In the genomic region with DNA sequence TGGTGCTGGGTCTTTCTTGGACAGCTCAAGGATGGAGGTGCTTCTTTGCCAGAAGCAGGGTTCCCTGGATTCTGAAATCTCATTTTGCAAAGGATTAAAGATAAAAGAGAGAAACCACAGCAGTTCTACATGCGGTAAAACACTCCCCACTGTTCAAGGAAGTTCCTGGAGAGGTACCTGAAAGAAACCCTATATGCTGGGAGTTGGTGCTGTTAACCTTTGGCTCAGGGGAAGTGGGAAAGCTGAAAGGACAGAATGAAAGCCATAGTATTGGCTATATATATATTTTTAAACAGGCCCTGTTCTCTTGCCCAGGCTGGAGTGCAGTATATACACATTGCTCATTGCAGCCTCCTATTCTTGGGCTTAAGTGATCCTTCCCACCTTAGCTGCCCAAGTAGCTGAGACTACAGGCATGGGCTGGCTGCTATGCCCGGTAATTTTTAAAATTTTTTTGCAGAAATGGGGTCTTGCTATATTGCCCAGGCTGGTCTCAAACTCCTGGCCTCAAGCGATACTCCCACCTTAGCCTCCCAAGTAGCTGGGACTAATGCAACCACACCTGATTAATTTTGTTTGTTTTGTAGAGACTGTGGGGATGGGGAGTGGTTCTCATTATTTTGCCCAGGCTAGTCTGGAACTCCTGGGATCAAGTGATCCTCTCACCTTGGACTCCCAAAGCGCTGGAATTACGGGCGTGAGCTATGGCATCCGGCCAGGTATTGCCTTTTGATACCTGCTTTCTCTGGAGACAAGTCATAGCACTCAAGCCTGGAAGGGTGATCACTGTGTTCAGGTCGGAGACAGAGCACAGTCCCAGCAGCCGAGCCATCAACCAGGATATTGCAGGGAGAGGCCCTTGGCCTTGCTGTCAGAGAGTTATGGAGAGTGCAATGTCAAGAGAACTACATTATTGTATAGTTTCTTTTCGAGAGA, we compare ENCODE assay signal across 20 cellular contexts. TPM values are rescaled to one million over a fixed set of nuclear protein-coding genes. Genes with fewer than 3 reads are reported as not detected.
DNase-seq lines count a peak whose midpoint lies in the region; ATAC-seq and TF ChIP-seq lines count a peak whose summit lies in the region.
"Had no signal": no experiment of that assay in that cellular context is flagged by ENCODE, and none has a peak within 500 bp of the region (broad histone marks: within the 10 kb centered on the region; RNA-seq: fewer than 3 reads in every experiment).

No MANE protein-coding gene starts in this region.

- peaks cover 3% of the 10 kb centered on the region for H3K36me3 Mint-ChIP-seq in WTC11

- peak; percentile 27 for DNase-seq in NCI-H2107 treated with DMSO at 0.1 percent for 48 hours (lab: John Stamatoyannopoulos, UW; ENCODE audit: unreplicated experiment)
- DNase-seq in NCI-H2107 (lab: John Stamatoyannopoulos, UW), result no peak
- DNase-seq in Karpas-422, result no peak
- DNase-seq in WTC11 (ENCODE audit: low spot score), result no peak
- peak; percentile 71 for DNase-seq in mucosa of gallbladder (ENCODE audit: low spot score)
- DNase-seq: effector memory CD4-positive, alpha-beta T cell; GOT3; hippocampal formation; kidney glomerular epithelial cell; NCI-H2171; SHP77 treated with DMSO at 0.1 percent for 48 hours; stimulated activated naive CD8-positive, alpha-beta T cell treated with anti-CD3 and anti-CD28 coated beads, Interleukin-15, amount 100 ng/mL, for 72 hours had no signal

- H3K27ac Mint-ChIP-seq in WTC11, result peak overlapping the region; percentile 85; the same call in 1 of the 2 replicates
- H3K27ac Mint-ChIP-seq: activated T-helper 1 cell treated with anti-CD3 and anti-CD28 coated beads, Interleukin-12 subunit alpha, Interleukin-12 subunit beta, Interleukin-2, Interleukin-4 antibody, amounts not matched to agents 30 ng/mL and 10 ng/mL and 1 ng/mL, durations not matched to agents 14 hours and 24 hours and 36 hours; T-helper 1 cell treated with Interleukin-12 subunit alpha and Interleukin-12 subunit beta and Interleukin-4 antibody, amounts not matched to agents 30 μg/mL and 1 μg/mL, for 36 hours had no signal

- H3K4me2 ChIP-seq in Karpas-422 (ENCODE audit: low read depth, low read length, poor library complexity, severe bottlenecking), result no peak overlapping the region

- no peaks in the 10 kb centered on the region for H3K27me3 ChIP-seq in Karpas-422 (ENCODE audit: low read length)
- H3K27me3 ChIP-seq: right atrium auricular region had no signal

- ATAC-seq in WTC11 (peak; percentile 23), HG03196 (IDR thresholded peaks at IDR 0.05; ENCODE audit: unreplicated experiment) (no peak), HG02885 (IDR thresholded peaks at IDR 0.05; ENCODE audit: poor library complexity, unreplicated experiment) (no peak), HG03045 (IDR thresholded peaks at IDR 0.05; ENCODE audit: unreplicated experiment) (no peak)
- ATAC-seq: stimulated activated naive CD8-positive, alpha-beta T cell treated with anti-CD3 and anti-CD28 coated beads, Interleukin-15, amount 100 ng/mL, for 72 hours had no signal

- H3K27ac ChIP-seq in Karpas-422 (ENCODE audit: low read length), result 0 out of 2 replicates have a peak overlapping the region, but pooled peaks have one; percentile 25
- H3K27ac ChIP-seq: C4-2B, right atrium auricular region had no signal

- no peaks in the 10 kb centered on the region for H3K9me3 Mint-ChIP-seq in WTC11
- H3K9me3 Mint-ChIP-seq: activated T-helper 1 cell treated with anti-CD3 and anti-CD28 coated beads, Interleukin-12 subunit alpha, Interleukin-12 subunit beta, Interleukin-2, Interleukin-4 antibody, amounts not matched to agents 30 ng/mL and 10 ng/mL and 1 ng/mL, durations not matched to agents 14 hours and 24 hours and 36 hours; central memory CD8-positive, alpha-beta T cell; stimulated activated naive CD8-positive, alpha-beta T cell treated with anti-CD3 and anti-CD28 coated beads, Interleukin-15, amount 100 ng/mL, for 72 hours; T-helper 1 cell treated with Interleukin-12 subunit alpha and Interleukin-12 subunit beta and Interleukin-4 antibody, amounts not matched to agents 30 μg/mL and 1 μg/mL, for 36 hours had no signal

- H3K9me2 ChIP-seq in Karpas-422 (replicated peaks; ENCODE audit: insufficient read depth, low read length), result no peaks in the 10 kb centered on the region

- no peak for TF ChIP-seq CTCF in WTC11 (IDR thresholded peaks at IDR 0.05)

- H2AFZ ChIP-seq in Karpas-422 (ENCODE audit: low read length), result no peak overlapping the region

- POLR2A ChIA-PET in WTC11 (lab: Charles Lee), result no interaction called here

- no peaks in the 10 kb centered on the region for H3K9me3 ChIP-seq in Karpas-422 (ENCODE audit: low read length)
- H3K9me3 ChIP-seq: right atrium auricular region had no signal

- peaks cover 32% of the 10 kb centered on the region for H4K20me1 ChIP-seq in Karpas-422 (ENCODE audit: insufficient read depth, low read depth, low read length)

- peaks cover 33% of the 10 kb centered on the region; the same call in 1 of the 2 replicates for H3K36me3 ChIP-seq in Karpas-422 (ENCODE audit: insufficient read depth, low read length)
- H3K36me3 ChIP-seq: right atrium auricular region had no signal

- peaks cover 17% of the 10 kb centered on the region; the same call in 1 of the 2 replicates for H3K4me1 ChIP-seq in Karpas-422 (ENCODE audit: low read length)

- H3K79me2 ChIP-seq in Karpas-422 (ENCODE audit: low read length), result peaks cover 98% of the 10 kb centered on the region

- no peaks in the 10 kb centered on the region for H3K27me3 Mint-ChIP-seq in WTC11 (ENCODE audit: low read depth)
- H3K27me3 Mint-ChIP-seq: central memory CD8-positive, alpha-beta T cell; stimulated activated naive CD8-positive, alpha-beta T cell treated with anti-CD3 and anti-CD28 coated beads, Interleukin-15, amount 100 ng/mL, for 72 hours had no signal

- H3K4me1 Mint-ChIP-seq in WTC11, result peaks cover 68% of the 10 kb centered on the region

- H3K4me3 Mint-ChIP-seq in WTC11, result no peak overlapping the region
- H3K4me3 Mint-ChIP-seq: activated T-helper 1 cell treated with anti-CD3 and anti-CD28 coated beads, Interleukin-12 subunit alpha, Interleukin-12 subunit beta, Interleukin-2, Interleukin-4 antibody, amounts not matched to agents 30 ng/mL and 10 ng/mL and 1 ng/mL, durations not matched to agents 14 hours and 24 hours and 36 hours; central memory CD8-positive, alpha-beta T cell; stimulated activated naive CD8-positive, alpha-beta T cell treated with anti-CD3 and anti-CD28 coated beads, Interleukin-15, amount 100 ng/mL, for 72 hours; T-helper 1 cell treated with Interleukin-12 subunit alpha and Interleukin-12 subunit beta and Interleukin-4 antibody, amounts not matched to agents 30 μg/mL and 1 μg/mL, for 36 hours had no signal

- CTCF ChIA-PET in WTC11 (lab: Charles Lee), result interaction anchor here (0.8 to 1.6 kb wide), 3 partner anchors 68 to 360 kb away, joined by 3 to 5 read pairs (median 3); no protein-coding TSS in a partner anchor

- H3K4me3 ChIP-seq in Karpas-422 (ENCODE audit: low read length), result no peak overlapping the region
- H3K4me3 ChIP-seq: right atrium auricular region had no signal

- no peak overlapping the region for H3K9ac ChIP-seq in Karpas-422 (ENCODE audit: low read length)

TF ChIP-seq in WTC11, 78 proteins besides CTCF, POLR2A, EP300 and RAD21:
- TF ChIP-seq, protein P1, sequence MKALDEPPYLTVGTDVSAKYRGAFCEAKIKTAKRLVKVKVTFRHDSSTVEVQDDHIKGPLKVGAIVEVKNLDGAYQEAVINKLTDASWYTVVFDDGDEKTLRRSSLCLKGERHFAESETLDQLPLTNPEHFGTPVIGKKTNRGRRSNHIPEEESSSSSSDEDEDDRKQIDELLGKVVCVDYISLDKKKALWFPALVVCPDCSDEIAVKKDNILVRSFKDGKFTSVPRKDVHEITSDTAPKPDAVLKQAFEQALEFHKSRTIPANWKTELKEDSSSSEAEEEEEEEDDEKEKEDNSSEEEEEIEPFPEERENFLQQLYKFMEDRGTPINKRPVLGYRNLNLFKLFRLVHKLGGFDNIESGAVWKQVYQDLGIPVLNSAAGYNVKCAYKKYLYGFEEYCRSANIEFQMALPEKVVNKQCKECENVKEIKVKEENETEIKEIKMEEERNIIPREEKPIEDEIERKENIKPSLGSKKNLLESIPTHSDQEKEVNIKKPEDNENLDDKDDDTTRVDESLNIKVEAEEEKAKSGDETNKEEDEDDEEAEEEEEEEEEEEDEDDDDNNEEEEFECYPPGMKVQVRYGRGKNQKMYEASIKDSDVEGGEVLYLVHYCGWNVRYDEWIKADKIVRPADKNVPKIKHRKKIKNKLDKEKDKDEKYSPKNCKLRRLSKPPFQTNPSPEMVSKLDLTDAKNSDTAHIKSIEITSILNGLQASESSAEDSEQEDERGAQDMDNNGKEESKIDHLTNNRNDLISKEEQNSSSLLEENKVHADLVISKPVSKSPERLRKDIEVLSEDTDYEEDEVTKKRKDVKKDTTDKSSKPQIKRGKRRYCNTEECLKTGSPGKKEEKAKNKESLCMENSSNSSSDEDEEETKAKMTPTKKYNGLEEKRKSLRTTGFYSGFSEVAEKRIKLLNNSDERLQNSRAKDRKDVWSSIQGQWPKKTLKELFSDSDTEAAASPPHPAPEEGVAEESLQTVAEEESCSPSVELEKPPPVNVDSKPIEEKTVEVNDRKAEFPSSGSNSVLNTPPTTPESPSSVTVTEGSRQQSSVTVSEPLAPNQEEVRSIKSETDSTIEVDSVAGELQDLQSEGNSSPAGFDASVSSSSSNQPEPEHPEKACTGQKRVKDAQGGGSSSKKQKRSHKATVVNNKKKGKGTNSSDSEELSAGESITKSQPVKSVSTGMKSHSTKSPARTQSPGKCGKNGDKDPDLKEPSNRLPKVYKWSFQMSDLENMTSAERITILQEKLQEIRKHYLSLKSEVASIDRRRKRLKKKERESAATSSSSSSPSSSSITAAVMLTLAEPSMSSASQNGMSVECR (CRISPR knock-in tag; IDR thresholded peaks at IDR 0.05; ENCODE audit: borderline replicate concordance), result no peak
- peak; percentile 83; the same call in 1 of the 2 replicates for TF ChIP-seq ZNF121 (CRISPR knock-in tag; IDR thresholded peaks at IDR 0.05)
TF ChIP-seq in WTC11: peak in this region for 1.

RNA-seq across cellular contexts. Expression of a gene that starts 55.2 kb away (rescaled TPM):
- 169 and 170 TPM in 2 replicates for total RNA-seq in Karpas-422 (2014; rRNA removed; shearing (Covaris generic); ENCODE audit: low replicate concordance)
- total RNA-seq in WTC11 (2021) (79.9 to 87.0 TPM (median 82.1 TPM) in 3 replicates), mucosa of gallbladder (133 TPM)

Comparison
In these comparisons a context has a peak if more than half of its experiments do, and no peak if none do; other contexts are left out.
1. DNase-seq: peak in NCI-H2107 treated with DMSO at 0.1 percent for 48 hours (single experiment) and mucosa of gallbladder (single experiment); none in NCI-H2107 (single experiment), Karpas-422 (single experiment) and WTC11 (single experiment).